ENCODE assay signal across 8 cellular contexts in the genomic region with DNA sequence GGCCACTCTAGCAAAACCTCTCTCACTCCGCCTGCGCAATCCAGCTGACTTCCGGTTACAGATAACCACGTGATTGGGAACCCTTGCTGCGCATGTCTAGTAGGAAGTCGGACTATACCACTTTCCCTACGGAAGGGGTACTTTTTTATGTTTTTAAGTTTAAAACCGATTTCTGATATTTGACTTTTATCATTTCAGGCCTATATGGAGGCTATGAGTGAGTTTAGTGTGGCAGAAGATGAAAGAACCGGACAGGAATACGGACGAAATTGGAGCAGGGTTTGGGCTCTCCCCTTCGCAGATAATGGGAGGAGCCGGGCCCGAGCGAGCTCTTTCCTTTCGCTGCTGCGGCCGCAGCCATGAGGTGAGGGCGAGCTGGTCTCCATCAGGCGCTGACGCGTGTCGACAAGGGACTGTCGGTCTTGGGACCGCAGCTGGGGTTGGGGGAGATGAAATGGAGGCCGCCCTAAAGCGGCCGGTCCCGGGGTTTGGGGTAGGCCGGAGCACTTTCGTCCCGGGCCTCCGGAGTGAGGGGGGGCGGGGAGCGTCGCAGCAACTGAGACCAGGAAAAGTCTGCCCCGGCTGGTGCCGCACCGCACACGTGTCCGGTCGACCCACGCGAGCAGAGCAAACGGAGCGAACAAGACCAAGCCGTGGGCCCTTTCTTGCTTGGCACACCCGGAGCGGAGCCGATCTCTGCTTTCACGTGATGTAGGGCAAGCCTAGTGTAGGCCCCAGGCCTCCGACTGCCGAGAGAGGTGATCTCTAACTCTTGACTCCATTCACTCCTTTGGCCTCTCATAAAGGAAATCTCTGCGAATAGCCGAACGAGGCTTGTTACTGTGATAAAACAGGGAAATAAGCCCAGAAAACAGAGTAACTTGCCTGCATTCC. TPM values are rescaled to one million over a fixed set of nuclear protein-coding genes. Genes with fewer than 3 reads are reported as not detected.
A peak's percentile ranks its signal among the peaks of the same experiment; 100 is the strongest.
DNase-seq lines count a peak whose midpoint lies in the region; ATAC-seq and TF ChIP-seq lines count a peak whose summit lies in the region.

A gene (plus strand): TSS at position 298 of the 894 bp plus-strand sequence. CDS start 62 bp downstream, at position 360.

- DNase-seq in DMS 273 treated with DMSO at 0.1 percent for 48 hours (lab: John Stamatoyannopoulos, UW) (peak; percentile 87), KG1 (lab: John Stamatoyannopoulos, UW) (peak; percentile 88), erythroblast (lab: John Stamatoyannopoulos, UW) (peak; percentile 96)
- peak; percentile 83 for DNase-seq in activated T-cell treated with anti-CD3 and anti-CD28 coated beads, Interleukin-2, amount 50 U/mL, for 1 hour
- DNase-seq in stimulated activated CD8-positive, alpha-beta memory T cell treated with anti-CD3 and anti-CD28 coated beads, Interleukin-4, amount 100 ng/mL, for 4 hours (ENCODE audit: low read depth in 2 of 2, low spot score in 1 of 2): peak; percentile 78 to 79

- ATAC-seq in GM21576 (IDR thresholded peaks at IDR 0.05; ENCODE audit: unreplicated experiment): peak; percentile 53

- peaks cover 20 to 29% of the 10 kb centered on the region in 2 donors for H3K4me1 ChIP-seq in mucosa of rectum (ENCODE audit: control insufficient read depth in 2 of 2, insufficient read depth in 2 of 2, low read length in 2 of 2)

- peaks cover 33 to 35% of the 10 kb centered on the region in 2 donors for H3K36me3 ChIP-seq in mucosa of rectum (ENCODE audit: control insufficient read depth in 2 of 2, insufficient read depth in 2 of 2, low read length in 2 of 2)

- H3K4me3 ChIP-seq in mucosa of rectum (ENCODE audit: low read length in 2 of 2): peak within 1 kb of the TSS; percentile 86 to 99

- TF ChIP-seq POLR2A in erythroblast (IDR thresholded peaks at IDR 0.05; ENCODE audit: low read length): peak; percentile 91

- H3K9me3 ChIP-seq in mucosa of rectum (ENCODE audit: control insufficient read depth in 2 of 2, low read length in 2 of 2): no peaks in the 10 kb centered on the region

- no peaks in the 10 kb centered on the region for H3K27me3 ChIP-seq in mucosa of rectum (ENCODE audit: control insufficient read depth in 2 of 2, insufficient read depth in 2 of 2, low read length in 2 of 2)

- peak within 1 kb of the TSS; percentile 94 to 96 for H3K27ac ChIP-seq in mucosa of rectum (ENCODE audit: low read depth in 2 of 2, low read length in 2 of 2)

- peak within 1 kb of the TSS; percentile 84 to 99 for H3K9ac ChIP-seq in mucosa of rectum (ENCODE audit: low read depth in 1 of 2, low read length in 2 of 2)

TF ChIP-seq in PFSK-1, 5 proteins besides CTCF, POLR2A, EP300 and RAD21:
- TF ChIP-seq POLR2AphosphoS5 (IDR thresholded peaks at IDR 0.05; ENCODE audit: low read depth, low read length) (peak; percentile 98), FOXP2 (optimal IDR thresholded peaks at IDR 0.05; ENCODE audit: borderline replicate concordance, extremely low read depth, extremely low read length, insufficient read depth) (no peak), SIN3A (IDR thresholded peaks at IDR 0.05; ENCODE audit: borderline replicate concordance, insufficient read depth, low read length) (no peak), TAF1 (IDR thresholded peaks at IDR 0.05; ENCODE audit: borderline replicate concordance, insufficient read depth, low read length) (peak; percentile 98)
- TF ChIP-seq, protein P1, sequence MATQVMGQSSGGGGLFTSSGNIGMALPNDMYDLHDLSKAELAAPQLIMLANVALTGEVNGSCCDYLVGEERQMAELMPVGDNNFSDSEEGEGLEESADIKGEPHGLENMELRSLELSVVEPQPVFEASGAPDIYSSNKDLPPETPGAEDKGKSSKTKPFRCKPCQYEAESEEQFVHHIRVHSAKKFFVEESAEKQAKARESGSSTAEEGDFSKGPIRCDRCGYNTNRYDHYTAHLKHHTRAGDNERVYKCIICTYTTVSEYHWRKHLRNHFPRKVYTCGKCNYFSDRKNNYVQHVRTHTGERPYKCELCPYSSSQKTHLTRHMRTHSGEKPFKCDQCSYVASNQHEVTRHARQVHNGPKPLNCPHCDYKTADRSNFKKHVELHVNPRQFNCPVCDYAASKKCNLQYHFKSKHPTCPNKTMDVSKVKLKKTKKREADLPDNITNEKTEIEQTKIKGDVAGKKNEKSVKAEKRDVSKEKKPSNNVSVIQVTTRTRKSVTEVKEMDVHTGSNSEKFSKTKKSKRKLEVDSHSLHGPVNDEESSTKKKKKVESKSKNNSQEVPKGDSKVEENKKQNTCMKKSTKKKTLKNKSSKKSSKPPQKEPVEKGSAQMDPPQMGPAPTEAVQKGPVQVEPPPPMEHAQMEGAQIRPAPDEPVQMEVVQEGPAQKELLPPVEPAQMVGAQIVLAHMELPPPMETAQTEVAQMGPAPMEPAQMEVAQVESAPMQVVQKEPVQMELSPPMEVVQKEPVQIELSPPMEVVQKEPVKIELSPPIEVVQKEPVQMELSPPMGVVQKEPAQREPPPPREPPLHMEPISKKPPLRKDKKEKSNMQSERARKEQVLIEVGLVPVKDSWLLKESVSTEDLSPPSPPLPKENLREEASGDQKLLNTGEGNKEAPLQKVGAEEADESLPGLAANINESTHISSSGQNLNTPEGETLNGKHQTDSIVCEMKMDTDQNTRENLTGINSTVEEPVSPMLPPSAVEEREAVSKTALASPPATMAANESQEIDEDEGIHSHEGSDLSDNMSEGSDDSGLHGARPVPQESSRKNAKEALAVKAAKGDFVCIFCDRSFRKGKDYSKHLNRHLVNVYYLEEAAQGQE (IDR thresholded peaks at IDR 0.05; ENCODE audit: insufficient read depth in 1 of 2, low read depth in 2 of 2, low read length in 2 of 2): peak; percentile 32 to 67; a peak in 3 of 4 replicates

RNA-seq across cellular contexts. Expression of the gene that starts here (rescaled TPM):
- 4,799 TPM for polyA plus RNA-seq in PFSK-1 (2012; ENCODE audit: insufficient read length, low read depth)

Comparison
In these comparisons a context has a peak if more than half of its experiments do, and no peak if none do; other contexts are left out.
1. Peak in every context shown above with its lines: DNase-seq, ATAC-seq, H3K4me3 ChIP-seq and H3K27ac ChIP-seq.